Comparison of ENCODE assay signal across 12 cellular contexts in genomic region chr18:74972354-74972753, GRCh38.
DNase-seq lines count a peak whose midpoint lies in the region; ATAC-seq and TF ChIP-seq lines count a peak whose summit lies in the region.
"Had no signal": no experiment of that assay in that cellular context is flagged by ENCODE, and none has a peak within 500 bp of the region (broad histone marks: within the 10 kb centered on the region; RNA-seq: fewer than 3 reads in every experiment).

No MANE protein-coding gene starts in this region.

- H3K9me3 Mint-ChIP-seq in CD14-positive monocyte, result peaks cover 0 to 5% (median 0%) of the 10 kb centered on the region in 7 donors
- peaks cover 16% of the 10 kb centered on the region for H3K9me3 Mint-ChIP-seq in dendritic cell treated with granulocyte-macrophage colony-stimulating factor and Interleukin-4, amounts not matched to agents 40 ng/mL and 50 ng/mL, for 4 days
- H3K9me3 Mint-ChIP-seq in stimulated activated effector memory CD8-positive, alpha-beta T cell treated with anti-CD3 and anti-CD28 coated beads, Interleukin-12 subunit alpha, Interleukin-12 subunit beta, amount 100 ng/mL, for 72 hours, result no peaks in the 10 kb centered on the region
- no peaks in the 10 kb centered on the region for H3K9me3 Mint-ChIP-seq in activated T-helper 2 cell treated with anti-CD3 and anti-CD28 coated beads, Interferon-gamma antibody, Interleukin-2, Interleukin-4, amounts not matched to agents 10 μg/mL and 5 μg/mL and 100 μg/mL, durations not matched to agents 14 hours and 24 hours and 36 hours
- H3K9me3 Mint-ChIP-seq: CD4-positive, CD25-positive, alpha-beta regulatory T cell; HFFc6 had no signal

- peaks cover 4 to 9% of the 10 kb centered on the region in 2 donors for H3K36me3 Mint-ChIP-seq in CD14-positive monocyte
- no peaks in the 10 kb centered on the region for H3K36me3 Mint-ChIP-seq in dendritic cell treated with granulocyte-macrophage colony-stimulating factor and Interleukin-4, amounts not matched to agents 40 ng/mL and 50 ng/mL, for 4 days (ENCODE audit: low read depth)
- no peaks in the 10 kb centered on the region for H3K36me3 Mint-ChIP-seq in stimulated activated effector memory CD8-positive, alpha-beta T cell treated with anti-CD3 and anti-CD28 coated beads, Interleukin-12 subunit alpha, Interleukin-12 subunit beta, amount 100 ng/mL, for 72 hours
- no peaks in the 10 kb centered on the region for H3K36me3 Mint-ChIP-seq in activated T-helper 2 cell treated with anti-CD3 and anti-CD28 coated beads, Interferon-gamma antibody, Interleukin-2, Interleukin-4, amounts not matched to agents 10 μg/mL and 5 μg/mL and 100 μg/mL, durations not matched to agents 14 hours and 24 hours and 36 hours (ENCODE audit: low read depth)

- peak overlapping the region in 6 of 7 donors; percentile 20 to 78 (median 56) for H3K27ac Mint-ChIP-seq in CD14-positive monocyte
- H3K27ac Mint-ChIP-seq in dendritic cell treated with granulocyte-macrophage colony-stimulating factor and Interleukin-4, amounts not matched to agents 40 ng/mL and 50 ng/mL, for 4 days, result peak overlapping the region; percentile 59
- peak overlapping the region; percentile 58 for H3K27ac Mint-ChIP-seq in stimulated activated effector memory CD8-positive, alpha-beta T cell treated with anti-CD3 and anti-CD28 coated beads, Interleukin-12 subunit alpha, Interleukin-12 subunit beta, amount 100 ng/mL, for 72 hours
- H3K27ac Mint-ChIP-seq in activated T-helper 2 cell treated with anti-CD3 and anti-CD28 coated beads, Interferon-gamma antibody, Interleukin-2, Interleukin-4, amounts not matched to agents 10 μg/mL and 5 μg/mL and 100 μg/mL, durations not matched to agents 14 hours and 24 hours and 36 hours, result no peak overlapping the region
- H3K27ac Mint-ChIP-seq: HFFc6 had no signal

- H3K27me3 Mint-ChIP-seq in CD14-positive monocyte (ENCODE audit: low read depth in 3 of 3), result no peaks in the 10 kb centered on the region
- no peaks in the 10 kb centered on the region for H3K27me3 Mint-ChIP-seq in dendritic cell treated with granulocyte-macrophage colony-stimulating factor and Interleukin-4, amounts not matched to agents 40 ng/mL and 50 ng/mL, for 4 days
- H3K27me3 Mint-ChIP-seq in activated T-helper 2 cell treated with anti-CD3 and anti-CD28 coated beads, Interferon-gamma antibody, Interleukin-2, Interleukin-4, amounts not matched to agents 10 μg/mL and 5 μg/mL and 100 μg/mL, durations not matched to agents 14 hours and 24 hours and 36 hours (ENCODE audit: low read depth), result no peaks in the 10 kb centered on the region
- H3K27me3 Mint-ChIP-seq: CD4-positive, CD25-positive, alpha-beta regulatory T cell had no signal

- no peak overlapping the region for H3K4me3 Mint-ChIP-seq in CD14-positive monocyte
- H3K4me3 Mint-ChIP-seq in dendritic cell treated with granulocyte-macrophage colony-stimulating factor and Interleukin-4, amounts not matched to agents 40 ng/mL and 50 ng/mL, for 4 days, result no peak overlapping the region
- no peak overlapping the region for H3K4me3 Mint-ChIP-seq in stimulated activated effector memory CD8-positive, alpha-beta T cell treated with anti-CD3 and anti-CD28 coated beads, Interleukin-12 subunit alpha, Interleukin-12 subunit beta, amount 100 ng/mL, for 72 hours
- H3K4me3 Mint-ChIP-seq in activated T-helper 2 cell treated with anti-CD3 and anti-CD28 coated beads, Interferon-gamma antibody, Interleukin-2, Interleukin-4, amounts not matched to agents 10 μg/mL and 5 μg/mL and 100 μg/mL, durations not matched to agents 14 hours and 24 hours and 36 hours (ENCODE audit: low read depth), result no peak overlapping the region
- H3K4me3 Mint-ChIP-seq: CD4-positive, CD25-positive, alpha-beta regulatory T cell; HFFc6 had no signal

- peak; percentile 68 for DNase-seq in NCI-H1092 treated with DMSO at 0.1 percent for 48 hours (lab: John Stamatoyannopoulos, UW)
- DNase-seq in NCI-H1092 (lab: John Stamatoyannopoulos, UW), result no peak
- DNase-seq in CD14-positive monocyte (ENCODE audit: low spot score), result no peak
- DNase-seq in stimulated activated effector memory CD8-positive, alpha-beta T cell treated with anti-CD3 and anti-CD28 coated beads, Interleukin-12 subunit alpha, Interleukin-12 subunit beta, amount 100 ng/mL, for 72 hours (ENCODE audit: low spot score in 2 of 2), result no peak
- no peak for DNase-seq in activated T-helper 2 cell treated with anti-CD3 and anti-CD28 coated beads, Interferon-gamma antibody, Interleukin-2, Interleukin-4, amounts not matched to agents 10 μg/mL and 5 μg/mL and 100 μg/mL, durations not matched to agents 14 hours and 24 hours and 36 hours (ENCODE audit: low spot score)
- DNase-seq: CD4-positive, CD25-positive, alpha-beta regulatory T cell; DMS53; GF-D8; HCEC 1CT; HFFc6 had no signal

- intact Hi-C loops in CD14-positive monocyte (cut with micrococcal nuclease), result no loop called here
- intact Hi-C loops in dendritic cell treated with granulocyte-macrophage colony-stimulating factor and Interleukin-4, amounts not matched to agents 40 ng/mL and 50 ng/mL, for 4 days (cut with micrococcal nuclease), result no loop called here
- intact Hi-C loops in activated T-helper 2 cell treated with anti-CD3 and anti-CD28 coated beads, Interferon-gamma antibody, Interleukin-2, Interleukin-4, amounts not matched to agents 10 μg/mL and 5 μg/mL and 100 μg/mL, durations not matched to agents 14 hours and 24 hours and 36 hours (cut with micrococcal nuclease), result no loop called here

- no peak for TF ChIP-seq CTCF in CD14-positive monocyte (IDR thresholded peaks at IDR 0.05)

- peaks cover 12% of the 10 kb centered on the region for H3K4me1 Mint-ChIP-seq in CD14-positive monocyte
- peaks cover 27% of the 10 kb centered on the region for H3K4me1 Mint-ChIP-seq in dendritic cell treated with granulocyte-macrophage colony-stimulating factor and Interleukin-4, amounts not matched to agents 40 ng/mL and 50 ng/mL, for 4 days (ENCODE audit: low read depth)
- H3K4me1 Mint-ChIP-seq in stimulated activated effector memory CD8-positive, alpha-beta T cell treated with anti-CD3 and anti-CD28 coated beads, Interleukin-12 subunit alpha, Interleukin-12 subunit beta, amount 100 ng/mL, for 72 hours, result peaks cover 9% of the 10 kb centered on the region
- H3K4me1 Mint-ChIP-seq in activated T-helper 2 cell treated with anti-CD3 and anti-CD28 coated beads, Interferon-gamma antibody, Interleukin-2, Interleukin-4, amounts not matched to agents 10 μg/mL and 5 μg/mL and 100 μg/mL, durations not matched to agents 14 hours and 24 hours and 36 hours (ENCODE audit: low read depth), result no peaks in the 10 kb centered on the region

- ATAC-seq in stimulated activated effector memory CD8-positive, alpha-beta T cell treated with anti-CD3 and anti-CD28 coated beads, Interleukin-12 subunit alpha, Interleukin-12 subunit beta, amount 100 ng/mL, for 72 hours, result no peak
- no peak for ATAC-seq in GM18909 (IDR thresholded peaks at IDR 0.05; ENCODE audit: poor library complexity, unreplicated experiment)
